In the genomic region with DNA sequence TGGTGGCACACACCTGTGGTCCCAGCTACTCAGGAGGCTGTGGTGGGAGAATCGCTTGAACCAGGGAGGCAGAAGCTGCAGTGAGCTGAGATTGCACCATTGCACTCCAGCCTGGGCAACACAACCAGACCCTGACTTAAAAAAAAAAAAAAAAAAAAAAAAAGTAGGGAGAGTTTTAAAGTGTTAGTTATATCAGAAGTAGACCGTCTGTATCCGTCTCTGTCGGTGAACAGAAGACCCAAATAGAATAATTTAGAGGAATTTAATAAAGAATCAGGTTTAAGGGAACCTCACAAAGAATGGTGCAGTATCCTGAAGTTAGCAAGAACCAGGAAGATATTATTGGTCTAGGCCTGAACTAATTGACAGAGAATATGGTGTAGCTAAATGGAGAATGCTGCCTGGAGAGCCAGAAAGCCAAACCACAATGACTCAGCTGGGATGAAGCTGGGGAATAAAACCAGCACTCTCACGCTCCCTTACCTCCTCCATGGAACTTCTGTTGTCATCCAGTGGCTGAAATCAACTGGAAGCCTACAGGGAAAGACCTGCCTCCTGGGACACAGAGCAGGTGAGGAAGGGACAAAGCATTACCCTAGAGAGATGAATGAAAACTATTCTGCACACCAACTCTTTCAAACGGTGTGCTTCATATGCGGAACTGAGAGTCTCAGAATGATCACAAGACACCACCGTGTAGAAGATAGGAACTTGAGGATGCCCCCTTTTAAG, we compare ENCODE assay signal across 10 cellular contexts. TPM values are rescaled to one million over a fixed set of nuclear protein-coding genes. Genes with fewer than 3 reads are reported as not detected.
DNase-seq lines count a peak whose midpoint lies in the region; ATAC-seq and TF ChIP-seq lines count a peak whose summit lies in the region.
"Had no signal": no experiment of that assay in that cellular context is flagged by ENCODE, and none has a peak within 500 bp of the region (broad histone marks: within the 10 kb centered on the region; RNA-seq: fewer than 3 reads in every experiment).

No MANE protein-coding gene starts in this region.

- H3K4me1 ChIP-seq in colonic mucosa, result no peaks in the 10 kb centered on the region
- H3K4me1 ChIP-seq: testis had no signal

- H3K9me3 ChIP-seq in colonic mucosa, result no peaks in the 10 kb centered on the region
- H3K9me3 ChIP-seq: testis had no signal

- H3K4me3 ChIP-seq in brain microvascular endothelial cell (ENCODE audit: low read depth, low read length) (no peak overlapping the region), colonic mucosa (no peak overlapping the region)
- H3K4me3 ChIP-seq: testis had no signal

- intact Hi-C loops in sciatic nerve (cut with DNase I), result no loop called here
- intact Hi-C loops in colonic mucosa (cut with DNase I), result no loop called here
- intact Hi-C loops in cardiac septum (cut with DNase I), result no loop called here

- H3K27ac ChIP-seq in brain microvascular endothelial cell (peak overlapping the region; percentile 48), colonic mucosa (no peak overlapping the region)
- H3K27ac ChIP-seq: testis had no signal

- TF ChIP-seq CTCF in brain microvascular endothelial cell (IDR thresholded peaks at IDR 0.05; ENCODE audit: low read depth, low read length, missing control alignments) (no peak), colonic mucosa (IDR thresholded peaks at IDR 0.05) (no peak)

- H3K36me3 ChIP-seq in brain microvascular endothelial cell (replicated peaks) (no peaks in the 10 kb centered on the region), colonic mucosa (no peaks in the 10 kb centered on the region)

- DNase-seq in AG08396 (ENCODE audit: low spot score) (peak; percentile 77), HT-29 (ENCODE audit: low spot score) (peak; percentile 28), brain microvascular endothelial cell (peak; percentile 92), sciatic nerve (ENCODE audit: low spot score) (no peak), colonic mucosa (no peak), cardiac septum (ENCODE audit: low spot score) (no peak)
- DNase-seq in activated naive CD4-positive, alpha-beta T cell (lab: John Stamatoyannopoulos, UW), result no peak
- DNase-seq: testis had no signal

- ATAC-seq in GM21423 (IDR thresholded peaks at IDR 0.05; ENCODE audit: unreplicated experiment), result peak; percentile 98
- no peak for ATAC-seq in sciatic nerve

- in situ Hi-C loops in brain microvascular endothelial cell (cut with HindIII; ENCODE audit: low pct_ligation_motif_present, low sequenced_read_pairs), result loop anchor here (25.0 kb wide), 1 partner anchor 327 kb away; no protein-coding TSS in a partner anchor

- no peak overlapping the region for H3K9ac ChIP-seq in colonic mucosa (ENCODE audit: low read depth in 2 of 2, low read length in 2 of 2)

- H3K27me3 ChIP-seq in brain microvascular endothelial cell (replicated peaks), result no peaks in the 10 kb centered on the region
- no peaks in the 10 kb centered on the region for H3K27me3 ChIP-seq in colonic mucosa
- H3K27me3 ChIP-seq: testis had no signal

RNA-seq across cellular contexts. Expression of gene PLEKHM3, which starts 39.1 kb away (rescaled TPM):
- total RNA-seq in HT-29 (2014; rRNA removed; shearing (Covaris generic)), result 4.7 and 9.0 TPM in 2 replicates
- 23.8 TPM for total RNA-seq in sciatic nerve
- 1 to 10 TPM; 5.7 to 8.3 TPM for total RNA-seq in colonic mucosa
- 12.0 TPM for total RNA-seq in cardiac septum

RNA-seq across cellular contexts. Expression of gene CRYGD, which starts 59.9 kb away (rescaled TPM):
- total RNA-seq in HT-29 (2014; rRNA removed; shearing (Covaris generic)), result not detected in 2 replicates
- total RNA-seq in sciatic nerve, result not detected
- total RNA-seq in colonic mucosa, result not detected
- not detected for total RNA-seq in cardiac septum
- total RNA-seq: lung microvascular endothelial cell, testis had no signal

Comparison
In these comparisons a context has a peak if more than half of its experiments do, and no peak if none do; other contexts are left out.
1. DNase-seq: peak in AG08396 (single experiment), HT-29 (single experiment) and brain microvascular endothelial cell (single experiment); none in sciatic nerve (single experiment), colonic mucosa (single experiment), cardiac septum (single experiment) and activated naive CD4-positive, alpha-beta T cell (0 of 4).